In genomic region chr3:89373459-89373858, GRCh38 we compare ENCODE assay signal across 22 cellular contexts.
DNase-seq lines count a peak whose midpoint lies in the region; ATAC-seq and TF ChIP-seq lines count a peak whose summit lies in the region.
"Had no signal": no experiment of that assay in that cellular context is flagged by ENCODE, and none has a peak within 500 bp of the region (broad histone marks: within the 10 kb centered on the region; RNA-seq: fewer than 3 reads in every experiment).

No MANE protein-coding gene starts in this region.

- in situ Hi-C loops in GM23248 (cut with MboI) = no loop called here

- H3K9ac ChIP-seq in GM23248 = no peak overlapping the region
- H3K9ac ChIP-seq: BLaER1 treated with 17β-estradiol and CSF1 and Interleukin-3, amounts not matched to agents 10 nM and 100 nM had no signal

- POLR2A ChIA-PET in A673 (lab: Charles Lee; ENCODE audit: low non-redundant PET) = no interaction called here
- POLR2A ChIA-PET in activated CD8-positive, alpha-beta T cell treated with anti-CD3 and anti-CD28 coated beads, Interleukin-2, amount 10 ng/mL, durations not matched to agents 7 days and 5 days (lab: Charles Lee) = no interaction called here

- no peaks in the 10 kb centered on the region for H3F3A ChIP-seq in GM23248 (ENCODE audit: insufficient read depth)

- TF ChIP-seq CTCF in A673 (conservative IDR thresholded peaks at IDR 0.05; ENCODE audit: low read depth, low read length) = no peak

- H3K9me2 ChIP-seq in GM23248 (ENCODE audit: insufficient read depth) = no peaks in the 10 kb centered on the region

- no peak overlapping the region for H3K4me2 ChIP-seq in GM23248 (ENCODE audit: unreplicated experiment)
- H3K4me2 ChIP-seq: BLaER1 treated with 17β-estradiol and CSF1 and Interleukin-3, amounts not matched to agents 10 nM and 100 nM had no signal

- no peaks in the 10 kb centered on the region for H3K36me3 ChIP-seq in GM23248 (ENCODE audit: low read depth)
- no peaks in the 10 kb centered on the region for H3K36me3 ChIP-seq in A673 (ENCODE audit: insufficient read depth, low read length, poor library complexity, severe bottlenecking)
- H3K36me3 ChIP-seq: BE2C had no signal

- BruUV-seq in A673 (replicated peaks; lab: Mats Ljungman, UMichigan) = no TSS peak

- H3K27ac ChIP-seq in GM23248 = no peak overlapping the region
- no peak overlapping the region for H3K27ac ChIP-seq in A673 (ENCODE audit: low read depth, low read length, poor library complexity, severe bottlenecking)
- H3K27ac ChIP-seq: 22Rv1; BLaER1 treated with 17β-estradiol and CSF1 and Interleukin-3, amounts not matched to agents 10 nM and 100 nM had no signal

- CTCF ChIA-PET in A673 (lab: Charles Lee) = no interaction called here
- CTCF ChIA-PET in activated CD8-positive, alpha-beta T cell treated with anti-CD3 and anti-CD28 coated beads, Interleukin-2, amount 10 ng/mL, durations not matched to agents 7 days and 5 days (lab: Charles Lee) = no interaction called here

- H3K4me3 ChIP-seq in GM23248 (no peak overlapping the region), A673 (ENCODE audit: low read depth, low read length, poor library complexity, severe bottlenecking) (no peak overlapping the region)
- H3K4me3 ChIP-seq: BLaER1 treated with 17β-estradiol and CSF1 and Interleukin-3, amounts not matched to agents 10 nM and 100 nM had no signal

- intact Hi-C loops in A673 (cut with micrococcal nuclease; ENCODE audit: unreplicated experiment) = no loop called here

- H3K27me3 ChIP-seq in GM23248 (replicated peaks; ENCODE audit: insufficient read depth) = peaks cover 41% of the 10 kb centered on the region
- no peaks in the 10 kb centered on the region for H3K27me3 ChIP-seq in A673 (replicated peaks; ENCODE audit: insufficient read depth, low read depth, low read length, poor library complexity)
- H3K27me3 ChIP-seq: BE2C; BLaER1 treated with 17β-estradiol and CSF1 and Interleukin-3, amounts not matched to agents 10 nM and 100 nM had no signal

- DNase-seq in GM23248 (peak; percentile 7), NCI-H226 (peak; percentile 36), iPS-NIHi11 (ENCODE audit: low spot score) (peak; percentile 13), myocyte (ENCODE audit: low read depth) (peak; percentile 39), A673 (ENCODE audit: low spot score) (no peak)
- DNase-seq in activated T-cell treated with anti-CD3 and anti-CD28 coated beads, Interleukin-2, amount 50 U/mL, for 1 hour = no peak
- DNase-seq in activated CD8-positive, alpha-beta T cell treated with anti-CD3 and anti-CD28 coated beads, Interleukin-2, amount 10 ng/mL, durations not matched to agents 7 days and 5 days = no peak
- DNase-seq: ACHN; AML-193; BE2C; CD4-positive, alpha-beta T cell; CD8-positive, alpha-beta memory T cell; DMS 273 treated with DMSO at 0.1 percent for 48 hours; DMS53; DMS79 treated with DMSO at 0.1 percent for 48 hours; GF-D8; H9 had no signal

- no peaks in the 10 kb centered on the region for H3K27me3 Mint-ChIP-seq in activated CD8-positive, alpha-beta T cell treated with anti-CD3 and anti-CD28 coated beads, Interleukin-2, amount 10 ng/mL, durations not matched to agents 7 days and 5 days (ENCODE audit: low read depth)
- H3K27me3 Mint-ChIP-seq: CD4-positive, alpha-beta T cell; CD8-positive, alpha-beta memory T cell had no signal

- no peaks in the 10 kb centered on the region for H4K20me1 ChIP-seq in GM23248 (ENCODE audit: insufficient read depth)
- H4K20me1 ChIP-seq: BLaER1 treated with 17β-estradiol and CSF1 and Interleukin-3, amounts not matched to agents 10 nM and 100 nM had no signal

- H3K79me2 ChIP-seq in GM23248 (ENCODE audit: insufficient read depth) = no peaks in the 10 kb centered on the region

- no peak overlapping the region for H2AFZ ChIP-seq in GM23248

- no peak overlapping the region for H3K27ac Mint-ChIP-seq in activated CD8-positive, alpha-beta T cell treated with anti-CD3 and anti-CD28 coated beads, Interleukin-2, amount 10 ng/mL, durations not matched to agents 7 days and 5 days
- H3K27ac Mint-ChIP-seq: CD14-positive monocyte; CD4-positive, alpha-beta T cell; CD8-positive, alpha-beta memory T cell had no signal

- H3K9me3 Mint-ChIP-seq in activated CD8-positive, alpha-beta T cell treated with anti-CD3 and anti-CD28 coated beads, Interleukin-2, amount 10 ng/mL, durations not matched to agents 7 days and 5 days (ENCODE audit: insufficient read depth) = no peaks in the 10 kb centered on the region

- H3K36me3 Mint-ChIP-seq in activated CD8-positive, alpha-beta T cell treated with anti-CD3 and anti-CD28 coated beads, Interleukin-2, amount 10 ng/mL, durations not matched to agents 7 days and 5 days (ENCODE audit: low read depth) = no peaks in the 10 kb centered on the region
- H3K36me3 Mint-ChIP-seq: CD14-positive monocyte; CD8-positive, alpha-beta memory T cell had no signal

- H3K4me1 Mint-ChIP-seq in activated CD8-positive, alpha-beta T cell treated with anti-CD3 and anti-CD28 coated beads, Interleukin-2, amount 10 ng/mL, durations not matched to agents 7 days and 5 days (ENCODE audit: low read depth) = no peaks in the 10 kb centered on the region
- H3K4me1 Mint-ChIP-seq: CD14-positive monocyte; CD8-positive, alpha-beta memory T cell had no signal

- peaks cover 18% of the 10 kb centered on the region for H3K4me1 ChIP-seq in GM23248 (ENCODE audit: insufficient read depth)
- peaks cover 30% of the 10 kb centered on the region for H3K4me1 ChIP-seq in A673 (ENCODE audit: insufficient read depth, low read length, poor library complexity, severe bottlenecking)
- H3K4me1 ChIP-seq: BE2C had no signal

- no peak overlapping the region for H3K4me3 Mint-ChIP-seq in activated CD8-positive, alpha-beta T cell treated with anti-CD3 and anti-CD28 coated beads, Interleukin-2, amount 10 ng/mL, durations not matched to agents 7 days and 5 days
- H3K4me3 Mint-ChIP-seq: CD14-positive monocyte; CD4-positive, alpha-beta T cell; CD8-positive, alpha-beta memory T cell; H9 had no signal

- no peaks in the 10 kb centered on the region for H3K9me3 ChIP-seq in GM23248 (ENCODE audit: low read depth)
- no peaks in the 10 kb centered on the region for H3K9me3 ChIP-seq in A673 (ENCODE audit: low read depth, low read length, poor library complexity, severe bottlenecking)
- H3K9me3 ChIP-seq: BE2C had no signal

- no peak for ATAC-seq in activated CD8-positive, alpha-beta T cell treated with anti-CD3 and anti-CD28 coated beads, Interleukin-2, amount 10 ng/mL, durations not matched to agents 7 days and 5 days
- no peak for ATAC-seq in GM21825 (IDR thresholded peaks at IDR 0.05; ENCODE audit: unreplicated experiment)
- ATAC-seq: HCT116 had no signal

Comparison
In these comparisons a context has a peak if more than half of its experiments do, and no peak if none do; other contexts are left out.
1. DNase-seq: peak in GM23248 (single experiment), NCI-H226 (single experiment), iPS-NIHi11 (single experiment) and myocyte (single experiment); none in activated T-cell treated with anti-CD3 and anti-CD28 coated beads, Interleukin-2, amount 50 U/mL, for 1 hour (single experiment), A673 (single experiment) and activated CD8-positive, alpha-beta T cell treated with anti-CD3 and anti-CD28 coated beads, Interleukin-2, amount 10 ng/mL, durations not matched to agents 7 days and 5 days (single experiment).